Comparison of ENCODE assay signal across 1 cellular context in the genomic region with DNA sequence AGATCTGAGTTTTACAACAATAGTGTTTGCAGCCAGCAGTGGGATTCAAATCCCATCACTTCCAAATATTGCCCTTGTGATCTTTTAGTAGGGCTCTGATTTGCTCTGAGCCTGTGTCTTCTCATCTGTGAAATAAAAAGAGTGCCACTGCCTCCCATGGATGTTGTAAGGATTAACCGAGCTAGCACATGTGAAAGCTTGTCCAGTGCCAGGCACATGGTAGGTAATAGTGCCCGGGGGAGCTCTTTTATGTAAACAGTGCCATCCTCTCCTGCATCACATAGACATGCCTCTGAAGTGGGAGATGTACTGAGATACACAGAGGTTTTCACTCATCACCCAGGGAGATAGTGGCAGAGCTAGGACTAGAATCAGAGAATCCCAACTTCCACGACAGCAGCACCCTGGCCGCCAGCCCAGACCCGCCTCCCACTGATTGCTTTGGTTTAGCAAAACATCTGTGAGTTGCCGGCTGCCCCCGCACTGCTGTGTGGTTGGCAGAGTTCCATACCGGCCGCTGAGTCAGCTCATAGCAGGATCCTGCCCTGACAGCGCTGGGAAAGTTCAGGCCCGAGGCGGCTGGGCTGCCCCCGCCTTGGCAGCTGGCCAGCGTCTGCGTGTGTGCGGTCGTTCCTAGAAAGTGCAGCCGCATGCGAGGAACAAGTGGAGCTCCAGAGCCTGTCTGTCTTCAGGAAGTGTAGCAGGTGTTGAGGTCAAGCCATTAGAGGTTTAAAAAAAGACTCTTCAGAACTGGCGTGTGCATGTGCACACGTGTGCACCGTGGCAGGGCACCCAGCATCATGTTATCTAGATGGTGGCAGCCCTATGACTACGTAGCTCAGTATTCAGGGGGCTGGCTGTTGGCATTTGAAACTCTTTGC.
TF ChIP-seq lines count a peak whose summit lies in the region.

No MANE protein-coding gene starts in this region.

TF ChIP-seq in HepG2, 621 proteins besides CTCF, POLR2A, EP300 and RAD21 (continued from another document and continues in another):
- TF ChIP-seq, protein P1, sequence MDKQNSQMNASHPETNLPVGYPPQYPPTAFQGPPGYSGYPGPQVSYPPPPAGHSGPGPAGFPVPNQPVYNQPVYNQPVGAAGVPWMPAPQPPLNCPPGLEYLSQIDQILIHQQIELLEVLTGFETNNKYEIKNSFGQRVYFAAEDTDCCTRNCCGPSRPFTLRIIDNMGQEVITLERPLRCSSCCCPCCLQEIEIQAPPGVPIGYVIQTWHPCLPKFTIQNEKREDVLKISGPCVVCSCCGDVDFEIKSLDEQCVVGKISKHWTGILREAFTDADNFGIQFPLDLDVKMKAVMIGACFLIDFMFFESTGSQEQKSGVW (CRISPR knock-in tag; IDR thresholded peaks at IDR 0.05; ENCODE audit: borderline replicate concordance): no peak
- peak; percentile 68; the same call in 1 of the 2 replicates for TF ChIP-seq ETV6 (CRISPR knock-in tag; conservative IDR thresholded peaks at IDR 0.05)
- peak; percentile 78; the same call in 1 of the 2 replicates for TF ChIP-seq MEIS2 (CRISPR knock-in tag; IDR thresholded peaks at IDR 0.05)
- TF ChIP-seq SMC3 (IDR thresholded peaks at IDR 0.05; ENCODE audit: low read length): no peak
- TF ChIP-seq KAT8 (CRISPR knock-in tag; IDR thresholded peaks at IDR 0.05): peak; percentile 82
- peak; percentile 84; the same call in 1 of the 2 replicates for TF ChIP-seq ZNF749 (CRISPR knock-in tag; IDR thresholded peaks at IDR 0.05; ENCODE audit: borderline replicate concordance)
- TF ChIP-seq ZFP36L1 (CRISPR knock-in tag; IDR thresholded peaks at IDR 0.05): peak; percentile 94; the same call in 1 of the 2 replicates
- TF ChIP-seq NCOR1 (IDR thresholded peaks at IDR 0.05; ENCODE audit: borderline replicate concordance, low read length): peak; percentile 98
- TF ChIP-seq MXD4 (CRISPR knock-in tag; IDR thresholded peaks at IDR 0.05): peak; percentile 78
- TF ChIP-seq PHF8 (CRISPR knock-in tag; IDR thresholded peaks at IDR 0.05): peak; percentile 48; the same call in 1 of the 2 replicates
- TF ChIP-seq, protein P2, sequence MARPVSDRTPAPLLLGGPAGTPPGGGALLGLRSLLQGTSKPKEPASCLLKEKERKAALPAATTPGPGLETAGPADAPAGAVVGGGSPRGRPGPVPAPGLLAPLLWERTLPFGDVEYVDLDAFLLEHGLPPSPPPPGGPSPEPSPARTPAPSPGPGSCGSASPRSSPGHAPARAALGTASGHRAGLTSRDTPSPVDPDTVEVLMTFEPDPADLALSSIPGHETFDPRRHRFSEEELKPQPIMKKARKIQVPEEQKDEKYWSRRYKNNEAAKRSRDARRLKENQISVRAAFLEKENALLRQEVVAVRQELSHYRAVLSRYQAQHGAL (CRISPR knock-in tag; IDR thresholded peaks at IDR 0.05; ENCODE audit: not compliant biosample characterization): no peak
- peak; percentile 85 for TF ChIP-seq NRL (CRISPR knock-in tag; IDR thresholded peaks at IDR 0.05; ENCODE audit: borderline replicate concordance)
- TF ChIP-seq FOXM1 (CRISPR knock-in tag; IDR thresholded peaks at IDR 0.05): no peak
- TF ChIP-seq CCAR2 (optimal IDR thresholded peaks at IDR 0.05; ENCODE audit: low read depth, low read length): no peak
- peak; percentile 47; the same call in 1 of the 2 replicates for TF ChIP-seq JUNB (CRISPR knock-in tag; IDR thresholded peaks at IDR 0.05; ENCODE audit: borderline replicate concordance)
- no peak for TF ChIP-seq MBD4 (IDR thresholded peaks at IDR 0.05; ENCODE audit: borderline replicate concordance, low read length)
- peak; percentile 93 for TF ChIP-seq KDM2A (CRISPR knock-in tag; IDR thresholded peaks at IDR 0.05; ENCODE audit: borderline replicate concordance, low read depth)
- TF ChIP-seq, protein P3, sequence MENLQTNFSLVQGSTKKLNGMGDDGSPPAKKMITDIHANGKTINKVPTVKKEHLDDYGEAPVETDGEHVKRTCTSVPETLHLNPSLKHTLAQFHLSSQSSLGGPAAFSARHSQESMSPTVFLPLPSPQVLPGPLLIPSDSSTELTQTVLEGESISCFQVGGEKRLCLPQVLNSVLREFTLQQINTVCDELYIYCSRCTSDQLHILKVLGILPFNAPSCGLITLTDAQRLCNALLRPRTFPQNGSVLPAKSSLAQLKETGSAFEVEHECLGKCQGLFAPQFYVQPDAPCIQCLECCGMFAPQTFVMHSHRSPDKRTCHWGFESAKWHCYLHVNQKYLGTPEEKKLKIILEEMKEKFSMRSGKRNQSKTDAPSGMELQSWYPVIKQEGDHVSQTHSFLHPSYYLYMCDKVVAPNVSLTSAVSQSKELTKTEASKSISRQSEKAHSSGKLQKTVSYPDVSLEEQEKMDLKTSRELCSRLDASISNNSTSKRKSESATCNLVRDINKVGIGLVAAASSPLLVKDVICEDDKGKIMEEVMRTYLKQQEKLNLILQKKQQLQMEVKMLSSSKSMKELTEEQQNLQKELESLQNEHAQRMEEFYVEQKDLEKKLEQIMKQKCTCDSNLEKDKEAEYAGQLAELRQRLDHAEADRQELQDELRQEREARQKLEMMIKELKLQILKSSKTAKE (CRISPR knock-in tag; IDR thresholded peaks at IDR 0.05; ENCODE audit: borderline replicate concordance): peak; percentile 100
- TF ChIP-seq, protein P4, sequence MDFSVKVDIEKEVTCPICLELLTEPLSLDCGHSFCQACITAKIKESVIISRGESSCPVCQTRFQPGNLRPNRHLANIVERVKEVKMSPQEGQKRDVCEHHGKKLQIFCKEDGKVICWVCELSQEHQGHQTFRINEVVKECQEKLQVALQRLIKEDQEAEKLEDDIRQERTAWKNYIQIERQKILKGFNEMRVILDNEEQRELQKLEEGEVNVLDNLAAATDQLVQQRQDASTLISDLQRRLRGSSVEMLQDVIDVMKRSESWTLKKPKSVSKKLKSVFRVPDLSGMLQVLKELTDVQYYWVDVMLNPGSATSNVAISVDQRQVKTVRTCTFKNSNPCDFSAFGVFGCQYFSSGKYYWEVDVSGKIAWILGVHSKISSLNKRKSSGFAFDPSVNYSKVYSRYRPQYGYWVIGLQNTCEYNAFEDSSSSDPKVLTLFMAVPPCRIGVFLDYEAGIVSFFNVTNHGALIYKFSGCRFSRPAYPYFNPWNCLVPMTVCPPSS (IDR thresholded peaks at IDR 0.05): no peak
- peak; percentile 95 for TF ChIP-seq XRCC5 (optimal IDR thresholded peaks at IDR 0.05; ENCODE audit: low read length)
- no peak for TF ChIP-seq MATR3 (CRISPR knock-in tag; IDR thresholded peaks at IDR 0.05)
- TF ChIP-seq BHLHE40 (IDR thresholded peaks at IDR 0.05; ENCODE audit: low read length): peak; percentile 76
- TF ChIP-seq, protein P5, sequence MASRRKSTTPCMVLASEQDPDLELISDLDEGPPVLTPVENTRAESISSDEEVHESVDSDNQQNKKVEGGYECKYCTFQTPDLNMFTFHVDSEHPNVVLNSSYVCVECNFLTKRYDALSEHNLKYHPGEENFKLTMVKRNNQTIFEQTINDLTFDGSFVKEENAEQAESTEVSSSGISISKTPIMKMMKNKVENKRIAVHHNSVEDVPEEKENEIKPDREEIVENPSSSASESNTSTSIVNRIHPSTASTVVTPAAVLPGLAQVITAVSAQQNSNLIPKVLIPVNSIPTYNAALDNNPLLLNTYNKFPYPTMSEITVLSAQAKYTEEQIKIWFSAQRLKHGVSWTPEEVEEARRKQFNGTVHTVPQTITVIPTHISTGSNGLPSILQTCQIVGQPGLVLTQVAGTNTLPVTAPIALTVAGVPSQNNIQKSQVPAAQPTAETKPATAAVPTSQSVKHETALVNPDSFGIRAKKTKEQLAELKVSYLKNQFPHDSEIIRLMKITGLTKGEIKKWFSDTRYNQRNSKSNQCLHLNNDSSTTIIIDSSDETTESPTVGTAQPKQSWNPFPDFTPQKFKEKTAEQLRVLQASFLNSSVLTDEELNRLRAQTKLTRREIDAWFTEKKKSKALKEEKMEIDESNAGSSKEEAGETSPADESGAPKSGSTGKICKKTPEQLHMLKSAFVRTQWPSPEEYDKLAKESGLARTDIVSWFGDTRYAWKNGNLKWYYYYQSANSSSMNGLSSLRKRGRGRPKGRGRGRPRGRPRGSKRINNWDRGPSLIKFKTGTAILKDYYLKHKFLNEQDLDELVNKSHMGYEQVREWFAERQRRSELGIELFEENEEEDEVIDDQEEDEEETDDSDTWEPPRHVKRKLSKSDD (CRISPR knock-in tag; IDR thresholded peaks at IDR 0.05; ENCODE audit: low read depth): peak; percentile 77; the same call in 1 of the 2 replicates
- TF ChIP-seq ATM (IDR thresholded peaks at IDR 0.05; ENCODE audit: borderline replicate concordance): no peak
- no peak for TF ChIP-seq ARID2 (CRISPR knock-in tag; IDR thresholded peaks at IDR 0.05; ENCODE audit: borderline replicate concordance)
- TF ChIP-seq, protein P6, sequence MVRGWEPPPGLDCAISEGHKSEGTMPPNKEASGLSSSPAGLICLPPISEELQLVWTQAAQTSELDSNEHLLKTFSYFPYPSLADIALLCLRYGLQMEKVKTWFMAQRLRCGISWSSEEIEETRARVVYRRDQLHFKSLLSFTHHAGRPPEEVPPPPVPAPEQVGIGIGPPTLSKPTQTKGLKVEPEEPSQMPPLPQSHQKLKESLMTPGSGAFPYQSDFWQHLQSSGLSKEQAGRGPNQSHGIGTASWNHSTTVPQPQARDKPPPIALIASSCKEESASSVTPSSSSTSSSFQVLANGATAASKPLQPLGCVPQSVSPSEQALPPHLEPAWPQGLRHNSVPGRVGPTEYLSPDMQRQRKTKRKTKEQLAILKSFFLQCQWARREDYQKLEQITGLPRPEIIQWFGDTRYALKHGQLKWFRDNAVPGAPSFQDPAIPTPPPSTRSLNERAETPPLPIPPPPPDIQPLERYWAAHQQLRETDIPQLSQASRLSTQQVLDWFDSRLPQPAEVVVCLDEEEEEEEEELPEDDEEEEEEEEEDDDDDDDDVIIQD (CRISPR knock-in tag; IDR thresholded peaks at IDR 0.05; ENCODE audit: low read depth): 0 out of 2 replicates have a peak, but pooled peaks have one; percentile 42
- TF ChIP-seq, protein P7, sequence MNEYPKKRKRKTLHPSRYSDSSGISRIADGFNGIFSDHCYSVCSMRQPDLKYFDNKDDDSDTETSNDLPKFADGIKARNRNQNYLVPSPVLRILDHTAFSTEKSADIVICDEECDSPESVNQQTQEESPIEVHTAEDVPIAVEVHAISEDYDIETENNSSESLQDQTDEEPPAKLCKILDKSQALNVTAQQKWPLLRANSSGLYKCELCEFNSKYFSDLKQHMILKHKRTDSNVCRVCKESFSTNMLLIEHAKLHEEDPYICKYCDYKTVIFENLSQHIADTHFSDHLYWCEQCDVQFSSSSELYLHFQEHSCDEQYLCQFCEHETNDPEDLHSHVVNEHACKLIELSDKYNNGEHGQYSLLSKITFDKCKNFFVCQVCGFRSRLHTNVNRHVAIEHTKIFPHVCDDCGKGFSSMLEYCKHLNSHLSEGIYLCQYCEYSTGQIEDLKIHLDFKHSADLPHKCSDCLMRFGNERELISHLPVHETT (CRISPR knock-in tag; conservative IDR thresholded peaks at IDR 0.05): peak; percentile 88
- TF ChIP-seq, protein P8, sequence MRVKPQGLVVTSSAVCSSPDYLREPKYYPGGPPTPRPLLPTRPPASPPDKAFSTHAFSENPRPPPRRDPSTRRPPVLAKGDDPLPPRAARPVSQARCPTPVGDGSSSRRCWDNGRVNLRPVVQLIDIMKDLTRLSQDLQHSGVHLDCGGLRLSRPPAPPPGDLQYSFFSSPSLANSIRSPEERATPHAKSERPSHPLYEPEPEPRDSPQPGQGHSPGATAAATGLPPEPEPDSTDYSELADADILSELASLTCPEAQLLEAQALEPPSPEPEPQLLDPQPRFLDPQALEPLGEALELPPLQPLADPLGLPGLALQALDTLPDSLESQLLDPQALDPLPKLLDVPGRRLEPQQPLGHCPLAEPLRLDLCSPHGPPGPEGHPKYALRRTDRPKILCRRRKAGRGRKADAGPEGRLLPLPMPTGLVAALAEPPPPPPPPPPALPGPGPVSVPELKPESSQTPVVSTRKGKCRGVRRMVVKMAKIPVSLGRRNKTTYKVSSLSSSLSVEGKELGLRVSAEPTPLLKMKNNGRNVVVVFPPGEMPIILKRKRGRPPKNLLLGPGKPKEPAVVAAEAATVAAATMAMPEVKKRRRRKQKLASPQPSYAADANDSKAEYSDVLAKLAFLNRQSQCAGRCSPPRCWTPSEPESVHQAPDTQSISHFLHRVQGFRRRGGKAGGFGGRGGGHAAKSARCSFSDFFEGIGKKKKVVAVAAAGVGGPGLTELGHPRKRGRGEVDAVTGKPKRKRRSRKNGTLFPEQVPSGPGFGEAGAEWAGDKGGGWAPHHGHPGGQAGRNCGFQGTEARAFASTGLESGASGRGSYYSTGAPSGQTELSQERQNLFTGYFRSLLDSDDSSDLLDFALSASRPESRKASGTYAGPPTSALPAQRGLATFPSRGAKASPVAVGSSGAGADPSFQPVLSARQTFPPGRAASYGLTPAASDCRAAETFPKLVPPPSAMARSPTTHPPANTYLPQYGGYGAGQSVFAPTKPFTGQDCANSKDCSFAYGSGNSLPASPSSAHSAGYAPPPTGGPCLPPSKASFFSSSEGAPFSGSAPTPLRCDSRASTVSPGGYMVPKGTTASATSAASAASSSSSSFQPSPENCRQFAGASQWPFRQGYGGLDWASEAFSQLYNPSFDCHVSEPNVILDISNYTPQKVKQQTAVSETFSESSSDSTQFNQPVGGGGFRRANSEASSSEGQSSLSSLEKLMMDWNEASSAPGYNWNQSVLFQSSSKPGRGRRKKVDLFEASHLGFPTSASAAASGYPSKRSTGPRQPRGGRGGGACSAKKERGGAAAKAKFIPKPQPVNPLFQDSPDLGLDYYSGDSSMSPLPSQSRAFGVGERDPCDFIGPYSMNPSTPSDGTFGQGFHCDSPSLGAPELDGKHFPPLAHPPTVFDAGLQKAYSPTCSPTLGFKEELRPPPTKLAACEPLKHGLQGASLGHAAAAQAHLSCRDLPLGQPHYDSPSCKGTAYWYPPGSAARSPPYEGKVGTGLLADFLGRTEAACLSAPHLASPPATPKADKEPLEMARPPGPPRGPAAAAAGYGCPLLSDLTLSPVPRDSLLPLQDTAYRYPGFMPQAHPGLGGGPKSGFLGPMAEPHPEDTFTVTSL (CRISPR knock-in tag; IDR thresholded peaks at IDR 0.05; ENCODE audit: borderline replicate concordance): no peak; the same call in 1 of the 2 replicates
- peak; percentile 62 for TF ChIP-seq ZFY (CRISPR knock-in tag; IDR thresholded peaks at IDR 0.05)
- TF ChIP-seq, protein P9, sequence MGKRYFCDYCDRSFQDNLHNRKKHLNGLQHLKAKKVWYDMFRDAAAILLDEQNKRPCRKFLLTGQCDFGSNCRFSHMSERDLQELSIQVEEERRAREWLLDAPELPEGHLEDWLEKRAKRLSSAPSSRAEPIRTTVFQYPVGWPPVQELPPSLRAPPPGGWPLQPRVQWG (CRISPR knock-in tag; IDR thresholded peaks at IDR 0.05; ENCODE audit: borderline replicate concordance, low read depth): no peak
- 0 out of 2 replicates have a peak, but pooled peaks have one; percentile 56 for TF ChIP-seq ZNF20 (CRISPR knock-in tag; IDR thresholded peaks at IDR 0.05)
- TF ChIP-seq RBM39 (IDR thresholded peaks at IDR 0.05; ENCODE audit: low read depth, low read length, poor library complexity, severe bottlenecking): peak; percentile 70
- peak; percentile 53; the same call in 1 of the 2 replicates for TF ChIP-seq MIXL1 (CRISPR knock-in tag; IDR thresholded peaks at IDR 0.05)
- peak; percentile 55 to 67; a peak in 2 of 4 replicates for TF ChIP-seq NR2F1 (CRISPR knock-in tag; IDR thresholded peaks at IDR 0.05)
- peak; percentile 66; the same call in 1 of the 2 replicates for TF ChIP-seq HOXA5 (CRISPR knock-in tag; IDR thresholded peaks at IDR 0.05)
- TF ChIP-seq TARDBP (CRISPR knock-in tag; IDR thresholded peaks at IDR 0.05): peak; percentile 93
- TF ChIP-seq, protein P10, sequence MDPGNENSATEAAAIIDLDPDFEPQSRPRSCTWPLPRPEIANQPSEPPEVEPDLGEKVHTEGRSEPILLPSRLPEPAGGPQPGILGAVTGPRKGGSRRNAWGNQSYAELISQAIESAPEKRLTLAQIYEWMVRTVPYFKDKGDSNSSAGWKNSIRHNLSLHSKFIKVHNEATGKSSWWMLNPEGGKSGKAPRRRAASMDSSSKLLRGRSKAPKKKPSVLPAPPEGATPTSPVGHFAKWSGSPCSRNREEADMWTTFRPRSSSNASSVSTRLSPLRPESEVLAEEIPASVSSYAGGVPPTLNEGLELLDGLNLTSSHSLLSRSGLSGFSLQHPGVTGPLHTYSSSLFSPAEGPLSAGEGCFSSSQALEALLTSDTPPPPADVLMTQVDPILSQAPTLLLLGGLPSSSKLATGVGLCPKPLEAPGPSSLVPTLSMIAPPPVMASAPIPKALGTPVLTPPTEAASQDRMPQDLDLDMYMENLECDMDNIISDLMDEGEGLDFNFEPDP (CRISPR knock-in tag; conservative IDR thresholded peaks at IDR 0.05): no peak
